8 cellular contexts compared by ENCODE assay signal in the genomic region with DNA sequence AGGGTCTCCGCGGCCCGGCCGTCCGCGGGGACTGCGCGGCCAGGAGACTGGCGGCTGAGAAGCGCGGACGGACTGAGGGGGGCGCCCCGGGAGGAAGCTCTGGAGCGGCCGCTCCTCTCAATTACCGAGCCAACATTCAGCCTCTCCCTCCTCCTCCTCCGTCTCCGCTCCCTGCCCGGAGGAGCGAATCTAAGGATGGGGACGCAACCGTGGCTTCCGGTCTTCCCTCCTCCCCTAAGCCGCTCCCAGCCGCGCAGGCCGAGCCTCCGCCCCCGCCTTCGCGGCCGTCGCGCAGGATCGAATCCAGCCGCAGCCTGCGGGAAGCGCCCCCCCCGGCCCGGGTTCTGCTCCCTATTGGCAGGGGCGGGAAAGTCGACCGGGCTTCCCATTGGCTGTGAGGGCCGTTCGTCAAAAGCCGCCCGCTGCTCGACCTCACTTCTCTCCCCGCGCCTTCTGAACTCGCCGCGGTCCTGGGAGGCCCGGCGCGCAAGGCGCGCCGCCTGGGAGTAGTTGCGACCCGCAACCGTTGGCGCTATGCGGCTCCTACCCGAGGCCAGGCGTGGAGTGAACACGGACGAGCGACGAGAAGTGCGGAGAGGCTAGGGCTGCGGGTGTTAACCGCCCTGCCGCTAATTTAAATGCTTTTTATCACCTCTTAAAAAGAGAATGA. TPM values are rescaled to one million over a fixed set of nuclear protein-coding genes. Genes with fewer than 3 reads are reported as not detected.
DNase-seq lines count a peak whose midpoint lies in the region; ATAC-seq, FAIRE-seq and TF ChIP-seq lines count a peak whose summit lies in the region.

TSS of gene HNRNPLL (minus strand) at position 197 of the 670 bp plus-strand sequence. CDS start 302 bp downstream, outside the sequence.

- no peaks in the 10 kb centered on the region for H3K27me3 ChIP-seq in bronchial epithelial cell (ENCODE audit: control insufficient read depth, insufficient read depth, low read length)
- no peaks in the 10 kb centered on the region for H3K27me3 ChIP-seq in iPS-20b (ENCODE audit: insufficient read depth, low read length)

- FAIRE-seq in A204.1 (lab: Jason Lieb, UNC) (peak; percentile 87), bronchial epithelial cell (lab: Jason Lieb, UNC) (no peak)

- no peaks in the 10 kb centered on the region for H3K9me3 ChIP-seq in iPS-20b (ENCODE audit: insufficient read depth, low read depth, low read length)

- ATAC-seq in GM18861 (IDR thresholded peaks at IDR 0.05; ENCODE audit: unreplicated experiment) (peak; percentile 21), HG03135 (IDR thresholded peaks at IDR 0.05; ENCODE audit: unreplicated experiment) (peak; percentile 57), WTC11 (peak; percentile 88)

- peak within 1 kb of the TSS; percentile 90 for H3K4me3 Mint-ChIP-seq in WTC11

- peaks cover 48% of the 10 kb centered on the region for H3K4me1 Mint-ChIP-seq in WTC11

- H3K27me3 Mint-ChIP-seq in WTC11 (ENCODE audit: low read depth): no peaks in the 10 kb centered on the region

- H3K4me3 ChIP-seq in bronchial epithelial cell (ENCODE audit: low read depth, low read length) (peak within 1 kb of the TSS; percentile 81), iPS-20b (ENCODE audit: low read length) (peak within 1 kb of the TSS; percentile 99), skin epidermis (peak within 1 kb of the TSS; percentile 53 to 95 (median 89))

- TF ChIP-seq CTCF in WTC11 (IDR thresholded peaks at IDR 0.05) (no peak), bronchial epithelial cell (IDR thresholded peaks at IDR 0.05; ENCODE audit: insufficient read depth, low read length, severe bottlenecking) (no peak)

- no peaks in the 10 kb centered on the region for H3K36me3 Mint-ChIP-seq in WTC11

- CTCF ChIA-PET in WTC11 (lab: Charles Lee): interaction anchor here (0.6 to 4.5 kb wide), 20 partner anchors 11 to 148 kb away, joined by 3 to 27 read pairs (median 4); partner anchors contain the start of genes GALM and SRSF7

- no peaks in the 10 kb centered on the region for H3K9me3 Mint-ChIP-seq in WTC11

- no peaks in the 10 kb centered on the region for H3K36me3 ChIP-seq in bronchial epithelial cell (ENCODE audit: control insufficient read depth, insufficient read depth, low read length)
- no peaks in the 10 kb centered on the region for H3K36me3 ChIP-seq in iPS-20b (ENCODE audit: insufficient read depth, low read depth, low read length)

- H3K4me1 ChIP-seq in iPS-20b (ENCODE audit: insufficient read depth, low read length): peaks cover 14% of the 10 kb centered on the region

- H3K27ac ChIP-seq in iPS-20b (ENCODE audit: low read length): peak within 1 kb of the TSS; percentile 77
- peak within 1 kb of the TSS; percentile 78 to 99 (median 94) for H3K27ac ChIP-seq in skin epidermis

- peak; percentile 99 for DNase-seq in NCI-H2227 (lab: John Stamatoyannopoulos, UW; ENCODE audit: unreplicated experiment)
- DNase-seq in WTC11 (ENCODE audit: low spot score): peak; percentile 99
- peak; percentile 89 for DNase-seq in bronchial epithelial cell (ENCODE audit: low read depth)

- H3K9ac ChIP-seq in iPS-20b (ENCODE audit: low read depth, low read length): peak within 1 kb of the TSS; percentile 93

- H3K27ac Mint-ChIP-seq in WTC11: peak within 1 kb of the TSS; percentile 96

- POLR2A ChIA-PET in WTC11 (lab: Charles Lee): interaction anchor here (0.6 to 4.5 kb wide), 7 partner anchors 22 to 200 kb away, joined by 3 to 55 read pairs (median 3); partner anchors contain the start of gene SRSF7

TF ChIP-seq in WTC11, 78 proteins besides CTCF, POLR2A, EP300 and RAD21 (continues in another document):
- TF ChIP-seq, protein P1, sequence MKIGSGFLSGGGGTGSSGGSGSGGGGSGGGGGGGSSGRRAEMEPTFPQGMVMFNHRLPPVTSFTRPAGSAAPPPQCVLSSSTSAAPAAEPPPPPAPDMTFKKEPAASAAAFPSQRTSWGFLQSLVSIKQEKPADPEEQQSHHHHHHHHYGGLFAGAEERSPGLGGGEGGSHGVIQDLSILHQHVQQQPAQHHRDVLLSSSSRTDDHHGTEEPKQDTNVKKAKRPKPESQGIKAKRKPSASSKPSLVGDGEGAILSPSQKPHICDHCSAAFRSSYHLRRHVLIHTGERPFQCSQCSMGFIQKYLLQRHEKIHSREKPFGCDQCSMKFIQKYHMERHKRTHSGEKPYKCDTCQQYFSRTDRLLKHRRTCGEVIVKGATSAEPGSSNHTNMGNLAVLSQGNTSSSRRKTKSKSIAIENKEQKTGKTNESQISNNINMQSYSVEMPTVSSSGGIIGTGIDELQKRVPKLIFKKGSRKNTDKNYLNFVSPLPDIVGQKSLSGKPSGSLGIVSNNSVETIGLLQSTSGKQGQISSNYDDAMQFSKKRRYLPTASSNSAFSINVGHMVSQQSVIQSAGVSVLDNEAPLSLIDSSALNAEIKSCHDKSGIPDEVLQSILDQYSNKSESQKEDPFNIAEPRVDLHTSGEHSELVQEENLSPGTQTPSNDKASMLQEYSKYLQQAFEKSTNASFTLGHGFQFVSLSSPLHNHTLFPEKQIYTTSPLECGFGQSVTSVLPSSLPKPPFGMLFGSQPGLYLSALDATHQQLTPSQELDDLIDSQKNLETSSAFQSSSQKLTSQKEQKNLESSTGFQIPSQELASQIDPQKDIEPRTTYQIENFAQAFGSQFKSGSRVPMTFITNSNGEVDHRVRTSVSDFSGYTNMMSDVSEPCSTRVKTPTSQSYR (CRISPR knock-in tag; IDR thresholded peaks at IDR 0.05): 0 out of 2 replicates have a peak, but pooled peaks have one; percentile 28
- TF ChIP-seq CDX4 (CRISPR knock-in tag; IDR thresholded peaks at IDR 0.05; ENCODE audit: borderline replicate concordance): no peak
- TF ChIP-seq, protein P2, sequence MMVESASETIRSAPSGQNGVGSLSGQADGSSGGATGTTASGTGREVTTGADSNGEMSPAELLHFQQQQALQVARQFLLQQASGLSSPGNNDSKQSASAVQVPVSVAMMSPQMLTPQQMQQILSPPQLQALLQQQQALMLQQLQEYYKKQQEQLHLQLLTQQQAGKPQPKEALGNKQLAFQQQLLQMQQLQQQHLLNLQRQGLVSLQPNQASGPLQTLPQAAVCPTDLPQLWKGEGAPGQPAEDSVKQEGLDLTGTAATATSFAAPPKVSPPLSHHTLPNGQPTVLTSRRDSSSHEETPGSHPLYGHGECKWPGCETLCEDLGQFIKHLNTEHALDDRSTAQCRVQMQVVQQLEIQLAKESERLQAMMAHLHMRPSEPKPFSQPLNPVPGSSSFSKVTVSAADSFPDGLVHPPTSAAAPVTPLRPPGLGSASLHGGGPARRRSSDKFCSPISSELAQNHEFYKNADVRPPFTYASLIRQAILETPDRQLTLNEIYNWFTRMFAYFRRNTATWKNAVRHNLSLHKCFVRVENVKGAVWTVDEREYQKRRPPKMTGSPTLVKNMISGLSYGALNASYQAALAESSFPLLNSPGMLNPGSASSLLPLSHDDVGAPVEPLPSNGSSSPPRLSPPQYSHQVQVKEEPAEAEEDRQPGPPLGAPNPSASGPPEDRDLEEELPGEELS (CRISPR knock-in tag; IDR thresholded peaks at IDR 0.05): peak; percentile 27; the same call in 1 of the 2 replicates
- TF ChIP-seq TEAD1 (CRISPR knock-in tag; IDR thresholded peaks at IDR 0.05): peak; percentile 66
- TF ChIP-seq TCF7 (CRISPR knock-in tag; IDR thresholded peaks at IDR 0.05; ENCODE audit: low read depth): no peak
- no peak for TF ChIP-seq NR1H2 (CRISPR knock-in tag; IDR thresholded peaks at IDR 0.05)
- no peak for TF ChIP-seq PRRX2 (CRISPR knock-in tag; IDR thresholded peaks at IDR 0.05)
- peak; percentile 91; the same call in 1 of the 2 replicates for TF ChIP-seq E2F5 (CRISPR knock-in tag; IDR thresholded peaks at IDR 0.05)
- peak; percentile 72; the same call in 1 of the 2 replicates for TF ChIP-seq KAT7 (CRISPR knock-in tag; IDR thresholded peaks at IDR 0.05; ENCODE audit: borderline replicate concordance)
- peak; percentile 75; the same call in 1 of the 2 replicates for TF ChIP-seq ATF1 (CRISPR knock-in tag; IDR thresholded peaks at IDR 0.05)
- TF ChIP-seq, protein P3, sequence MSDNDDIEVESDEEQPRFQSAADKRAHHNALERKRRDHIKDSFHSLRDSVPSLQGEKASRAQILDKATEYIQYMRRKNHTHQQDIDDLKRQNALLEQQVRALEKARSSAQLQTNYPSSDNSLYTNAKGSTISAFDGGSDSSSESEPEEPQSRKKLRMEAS (CRISPR knock-in tag; IDR thresholded peaks at IDR 0.05): peak; percentile 65
- TF ChIP-seq, protein P4, sequence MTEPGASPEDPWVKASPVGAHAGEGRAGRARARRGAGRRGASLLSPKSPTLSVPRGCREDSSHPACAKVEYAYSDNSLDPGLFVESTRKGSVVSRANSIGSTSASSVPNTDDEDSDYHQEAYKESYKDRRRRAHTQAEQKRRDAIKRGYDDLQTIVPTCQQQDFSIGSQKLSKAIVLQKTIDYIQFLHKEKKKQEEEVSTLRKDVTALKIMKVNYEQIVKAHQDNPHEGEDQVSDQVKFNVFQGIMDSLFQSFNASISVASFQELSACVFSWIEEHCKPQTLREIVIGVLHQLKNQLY (CRISPR knock-in tag; IDR thresholded peaks at IDR 0.05): 0 out of 2 replicates have a peak, but pooled peaks have one; percentile 49
- TF ChIP-seq SP1 (CRISPR knock-in tag; conservative IDR thresholded peaks at IDR 0.05): peak; percentile 78

RNA-seq across cellular contexts. Expression of gene HNRNPLL, which starts in this region (rescaled TPM):
- total RNA-seq in WTC11 (2021) (63.1 to 66.4 TPM (median 65.3 TPM) in 3 replicates), bronchial epithelial cell (29.7 and 32.4 TPM in 2 replicates)

Comparison
In these comparisons a context has a peak if more than half of its experiments do, and no peak if none do; other contexts are left out.
1. Peak in every context shown above with its lines: DNase-seq, ATAC-seq, H3K4me3 ChIP-seq and H3K27ac ChIP-seq.
2. ATAC-seq: peak in every context shown above with its lines; median percentile 88 in WTC11; 57 in HG03135; 21 in GM18861.